16 cellular contexts compared by ENCODE assay signal in the genomic region with DNA sequence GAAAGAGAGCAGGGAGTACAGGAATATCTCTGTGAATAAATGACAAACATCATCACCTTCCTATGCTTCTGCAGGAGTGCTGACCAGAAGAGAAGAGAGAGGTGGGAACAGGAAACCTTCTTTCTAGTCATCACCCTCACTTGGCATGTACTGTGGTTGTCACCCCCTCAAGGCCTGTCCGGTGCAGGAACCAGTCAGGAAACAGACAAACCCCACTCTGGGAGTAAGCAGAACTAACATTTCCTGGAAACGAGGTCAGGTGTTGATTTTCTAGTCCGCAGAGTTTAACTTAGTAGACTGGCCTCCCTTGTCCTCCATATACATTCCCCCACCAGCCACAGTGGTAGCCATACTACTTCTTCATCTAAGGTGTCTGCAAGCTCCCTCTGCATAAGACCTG.
"Had no signal": no experiment of that assay in that cellular context is flagged by ENCODE, and none has a peak within 500 bp of the region (broad histone marks: within the 10 kb centered on the region; RNA-seq: fewer than 3 reads in every experiment).

No MANE protein-coding gene starts in this region.

- H3K27me3 Mint-ChIP-seq: activated naive CD8-positive, alpha-beta T cell had no signal

- H3K27me3 ChIP-seq: heart left ventricle, neutrophil, SJCRH30 had no signal

- H3K36me3 ChIP-seq: heart left ventricle, neutrophil, SJCRH30 had no signal

- H3K36me3 Mint-ChIP-seq: activated naive CD8-positive, alpha-beta T cell had no signal

- H3K27ac Mint-ChIP-seq: activated naive CD8-positive, alpha-beta T cell; T-helper 2 cell treated with Interferon-gamma antibody and Interleukin-4, amounts not matched to agents 5 μg/mL and 100 μg/mL, for 36 hours had no signal

- H3K9me3 Mint-ChIP-seq: T-helper 2 cell treated with Interferon-gamma antibody and Interleukin-4, amounts not matched to agents 5 μg/mL and 100 μg/mL, for 36 hours had no signal

- H3K4me3 Mint-ChIP-seq: activated naive CD8-positive, alpha-beta T cell; T-helper 2 cell treated with Interferon-gamma antibody and Interleukin-4, amounts not matched to agents 5 μg/mL and 100 μg/mL, for 36 hours had no signal

- ATAC-seq: left lobe of liver had no signal

- H3K27ac ChIP-seq: neutrophil, SJCRH30 had no signal

- DNase-seq: activated CD4-positive, alpha-beta T cell treated with anti-CD3 and anti-CD28 coated beads, Interleukin-2, amount 50 U/mL, for 48 hours; activated gamma-delta T cell treated with Interleukin-2 at 50 U/mL for 16 hours; anterior cingulate cortex; cerebellar nuclear complex; effector CD8-positive, alpha-beta T cell; foreskin melanocyte; heart left ventricle; posterior cingulate gyrus; retina; SJCRH30; stimulated activated naive CD4-positive, alpha-beta T cell; trophoblast cell had no signal
